Comparison of ENCODE assay signal across 9 cellular contexts in genomic region chr3:146159616-146160232, GRCh38. TPM values are rescaled to one million over a fixed set of nuclear protein-coding genes. Genes with fewer than 3 reads are reported as not detected.
DNase-seq lines count a peak whose midpoint lies in the region; ATAC-seq and TF ChIP-seq lines count a peak whose summit lies in the region.
"Had no signal": no experiment of that assay in that cellular context is flagged by ENCODE, and none has a peak within 500 bp of the region (broad histone marks: within the 10 kb centered on the region; RNA-seq: fewer than 3 reads in every experiment).

No MANE protein-coding gene starts in this region.

- no peaks in the 10 kb centered on the region for H3K27me3 Mint-ChIP-seq in osteocyte (ENCODE audit: unreplicated experiment)

- TF ChIP-seq CTCF in PC-9 (conservative IDR thresholded peaks at IDR 0.05) (no peak), epithelial cell of proximal tubule (conservative IDR thresholded peaks at IDR 0.05; ENCODE audit: low read depth, low read length) (no peak), osteocyte (IDR thresholded peaks at IDR 0.05) (no peak)

- POLR2A ChIA-PET in PC-9 (lab: Charles Lee; ENCODE audit: unreplicated experiment) = interaction anchor here (0.6 kb wide), 1 partner anchor 241 kb away, joined by 4 read pairs; no protein-coding TSS in a partner anchor

- ATAC-seq in HG03571 (IDR thresholded peaks at IDR 0.05; ENCODE audit: unreplicated experiment) = no peak

- H3K4me3 ChIP-seq in PC-9 (peak overlapping the region; percentile 79), epithelial cell of proximal tubule (ENCODE audit: low read depth, low read length) (peak overlapping the region; percentile 68)

- peak overlapping the region; percentile 80 for H3K4me2 ChIP-seq in PC-9

- no peaks in the 10 kb centered on the region for H3K36me3 ChIP-seq in PC-9 (ENCODE audit: low read depth)

- DNase-seq in COLO829 (ENCODE audit: low spot score) (peak; percentile 69), PC-9 (no peak), epithelial cell of proximal tubule (ENCODE audit: low read depth) (no peak), osteocyte (ENCODE audit: extremely low spot score, unreplicated experiment) (no peak), NCI-H2227 treated with DMSO at 0.1 percent for 48 hours (lab: John Stamatoyannopoulos, UW) (no peak), NOMO-1 treated with dmso at 0.1 percent for 144 hours (lab: John Stamatoyannopoulos, UW; ENCODE audit: unreplicated experiment) (no peak), middle frontal gyrus (ENCODE audit: extremely low spot score, low spot score) (no peak)
- DNase-seq: NCI-H2029 had no signal

- no peaks in the 10 kb centered on the region for H3K27me3 ChIP-seq in PC-9 (ENCODE audit: insufficient read depth, low read depth)

- no peaks in the 10 kb centered on the region for H3K9me2 ChIP-seq in PC-9 (ENCODE audit: insufficient read depth)

- BruUV-seq in PC-9 (replicated peaks; lab: Mats Ljungman, UMichigan) = no TSS peak

- intact Hi-C loops in PC-9 (cut with micrococcal nuclease; ENCODE audit: unreplicated experiment) = loop anchor here (2.0 kb wide), 1 partner anchor 89 kb away; no protein-coding TSS in a partner anchor

- H3K4me1 ChIP-seq in PC-9 (replicated peaks; ENCODE audit: insufficient read depth) = peaks cover 27% of the 10 kb centered on the region

- H3K4me1 Mint-ChIP-seq in osteocyte (ENCODE audit: unreplicated experiment) = peaks cover 73% of the 10 kb centered on the region

- H2AFZ ChIP-seq in PC-9 = peak overlapping the region; percentile 98

- H3K27ac ChIP-seq in PC-9 = peak overlapping the region; percentile 48

- H3K79me2 ChIP-seq in PC-9 (ENCODE audit: low read depth) = peaks cover 11% of the 10 kb centered on the region

- peak overlapping the region; percentile 85 for H3K4me3 Mint-ChIP-seq in osteocyte (ENCODE audit: unreplicated experiment)

- no peaks in the 10 kb centered on the region for H3K9me3 ChIP-seq in PC-9 (ENCODE audit: insufficient read depth, low read depth)

- H4K20me1 ChIP-seq in PC-9 (ENCODE audit: insufficient read depth) = no peaks in the 10 kb centered on the region

- no peaks in the 10 kb centered on the region for H3K9me3 Mint-ChIP-seq in osteocyte (ENCODE audit: unreplicated experiment)

- no peaks in the 10 kb centered on the region for H3K36me3 Mint-ChIP-seq in osteocyte (ENCODE audit: unreplicated experiment)

- H3F3A ChIP-seq in PC-9 (ENCODE audit: insufficient read depth, low read depth) = peaks cover 6% of the 10 kb centered on the region

- H3K27ac Mint-ChIP-seq in osteocyte (ENCODE audit: unreplicated experiment) = peak overlapping the region; percentile 94

- CTCF ChIA-PET in PC-9 (lab: Charles Lee) = interaction anchor here (1.2 to 1.7 kb wide), 2 partner anchors 28 to 30 kb away, joined by 3 to 5 read pairs; no protein-coding TSS in a partner anchor

RNA-seq across cellular contexts. Expression of gene PLOD2, which starts 1.3 kb away (rescaled TPM):
- total RNA-seq in PC-9 (2021) (27.4 and 30.3 TPM in 2 replicates), epithelial cell of proximal tubule (31.0 and 82.6 TPM in 2 replicates), osteocyte (96.1 and 97.1 TPM in 2 replicates)
